ENCODE assay signal across 8 cellular contexts in the genomic region with DNA sequence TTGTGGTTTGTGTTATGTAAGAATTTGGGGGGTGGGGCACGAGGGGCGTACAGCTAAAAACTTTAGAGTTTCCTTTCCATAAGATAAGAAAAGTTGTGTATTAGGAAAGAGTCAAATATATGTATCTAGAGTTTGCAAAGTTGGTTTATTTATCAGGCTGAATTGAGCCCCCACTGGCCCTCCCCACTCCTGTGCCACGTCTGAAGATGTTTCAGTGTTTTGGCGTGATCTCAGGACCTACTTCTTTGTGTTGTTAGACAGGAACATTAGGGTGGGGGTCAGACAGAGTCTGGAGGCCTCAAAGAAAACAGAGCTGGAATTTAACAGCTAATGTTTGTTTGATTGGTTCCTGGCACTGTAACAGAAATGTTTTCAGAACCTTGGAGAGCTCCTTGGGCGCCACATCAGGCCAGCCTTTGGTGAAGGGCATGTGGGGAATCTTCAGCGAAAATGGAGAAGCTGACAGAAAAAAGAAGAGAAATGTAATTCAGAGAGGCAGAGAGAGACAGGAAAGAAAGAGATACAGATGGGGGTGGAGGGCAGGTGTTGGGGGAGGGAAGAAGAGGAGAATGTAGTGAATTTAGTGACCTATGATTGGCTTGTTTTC. TPM values are rescaled to one million over a fixed set of nuclear protein-coding genes. Genes with fewer than 3 reads are reported as not detected.
DNase-seq lines count a peak whose midpoint lies in the region; ATAC-seq and TF ChIP-seq lines count a peak whose summit lies in the region.
"Had no signal": no experiment of that assay in that cellular context is flagged by ENCODE, and none has a peak within 500 bp of the region (broad histone marks: within the 10 kb centered on the region; RNA-seq: fewer than 3 reads in every experiment).

No MANE protein-coding gene starts in this region.

- H3K4me1 ChIP-seq in PC-3 (ENCODE audit: insufficient read depth, low read length) (no peaks in the 10 kb centered on the region), mesodermal cell (ENCODE audit: control insufficient read depth, insufficient read depth, low read length, poor library complexity, severe bottlenecking) (peaks cover 5% of the 10 kb centered on the region)

- H3K4me2 ChIP-seq in PC-3 (ENCODE audit: low read length): no peak overlapping the region

- intact Hi-C loops in PC-3 (cut with micrococcal nuclease) (no loop called here), dorsolateral prefrontal cortex (cut with DNase I) (loop anchor here in 1 of 2 donors (2.0 kb wide), 1 partner anchor 14 kb away; no protein-coding TSS in a partner anchor)

- CTCF ChIA-PET in GM10248 (lab: Yijun Ruan, JAX) (interaction anchor here (0.9 kb wide), 1 partner anchor 25 kb away, joined by 3 read pairs; no protein-coding TSS in a partner anchor), PC-3 (lab: Charles Lee) (no interaction called here)

- peaks cover 44% of the 10 kb centered on the region for H3K27me3 ChIP-seq in PC-3 (ENCODE audit: low read length)
- peaks cover 0 to 7% (median 0%) of the 10 kb centered on the region in 45 donors for H3K27me3 ChIP-seq in dorsolateral prefrontal cortex

- H3K9me3 ChIP-seq in PC-3 (ENCODE audit: low read length): no peaks in the 10 kb centered on the region
- no peaks in the 10 kb centered on the region for H3K9me3 ChIP-seq in mesodermal cell (ENCODE audit: control insufficient read depth, low read length)

- no peaks in the 10 kb centered on the region for H4K20me1 ChIP-seq in PC-3 (ENCODE audit: low read length)

- WGBS in mesodermal cell (ENCODE audit: insufficient coverage in 2 of 2), 2 experiments: 0 to 4% methylated on average over 3 to 5 of the region's 6 CpGs

- TF ChIP-seq CTCF in GM10248 (IDR thresholded peaks at IDR 0.05; ENCODE audit: control extremely low read depth, extremely low read depth, low read depth, missing control alignments) (no peak), PC-3 (conservative IDR thresholded peaks at IDR 0.05; ENCODE audit: low read depth, low read length) (no peak), dorsolateral prefrontal cortex (IDR thresholded peaks at IDR 0.05 in 54 of 56, conservative IDR thresholded peaks at IDR 0.05 in 2 of 56; ENCODE audit: low read depth in 1 of 56, partially characterized antibody in 56 of 56) (no peak)

- no peaks in the 10 kb centered on the region; the same call in 1 of the 2 replicates for H3K9me2 ChIP-seq in PC-3 (replicated peaks; ENCODE audit: low read length)

- H3K27ac ChIP-seq in PC-3 (ENCODE audit: low read length) (no peak overlapping the region), dorsolateral prefrontal cortex (peak overlapping the region in 38 of 59 donors; percentile 15 to 87 (median 60)), mesodermal cell (ENCODE audit: low read depth, low read length, severe bottlenecking) (no peak overlapping the region)

- BruUV-seq in PC-3 (replicated peaks; lab: Mats Ljungman, UMichigan): no TSS peak

- DNase-seq in GM10248 (ENCODE audit: extremely low spot score) (peak; percentile 46), PC-3 (peak; percentile 77), dorsolateral prefrontal cortex (peak in 3 of 10 donors; percentile 31 to 40 (median 31)), NCI-H187 treated with DMSO at 0.1 percent for 48 hours (lab: John Stamatoyannopoulos, UW) (no peak)

- H3F3A ChIP-seq in PC-3 (ENCODE audit: low read length, unreplicated experiment): no peaks in the 10 kb centered on the region

- H3K79me2 ChIP-seq in PC-3 (ENCODE audit: low read length): no peaks in the 10 kb centered on the region

- ATAC-seq in HG02588 (IDR thresholded peaks at IDR 0.05; ENCODE audit: unreplicated experiment): peak; percentile 55
- no peak for ATAC-seq in PC-3
- ATAC-seq in GM18873 (IDR thresholded peaks at IDR 0.05; ENCODE audit: low FRiP score, unreplicated experiment): no peak
- ATAC-seq: naive thymus-derived CD8-positive, alpha-beta T cell had no signal

- no peak overlapping the region for H3K9ac ChIP-seq in PC-3 (ENCODE audit: low read length)

- H3K4me3 ChIP-seq in PC-3 (ENCODE audit: low read length) (no peak overlapping the region), dorsolateral prefrontal cortex (peak overlapping the region; percentile 25 to 73 (median 56)), mesodermal cell (ENCODE audit: extremely low read depth, insufficient read depth, low read length, poor library complexity, severe bottlenecking) (peak overlapping the region; percentile 25)

- H3K36me3 ChIP-seq in PC-3 (ENCODE audit: low read depth, low read length): no peaks in the 10 kb centered on the region
- H3K36me3 ChIP-seq in mesodermal cell (ENCODE audit: control insufficient read depth, insufficient read depth, low read length): no peaks in the 10 kb centered on the region

- POLR2A ChIA-PET in GM10248 (lab: Yijun Ruan, JAX): no interaction called here
- POLR2A ChIA-PET in PC-3 (lab: Charles Lee; ENCODE audit: unreplicated experiment): no interaction called here

- no peak overlapping the region for H2AFZ ChIP-seq in PC-3 (ENCODE audit: low read length)

RNA-seq across cellular contexts. Expression of gene NRSN1, which starts 0.7 kb away (rescaled TPM):
- total RNA-seq in PC-3 (2014; rRNA removed) (not detected in 2 replicates), dorsolateral prefrontal cortex (100 to 1,000 TPM in 55 of 120 experiments, 10 to 100 TPM in 65; 35.9 to 181 (median 97.7) TPM)
- polyA plus RNA-seq in mesodermal cell (2013, experiment 1 of 2): 0.33 TPM
- 0.51 TPM for polyA plus RNA-seq in mesodermal cell (2013, experiment 2 of 2)
- total RNA-seq: naive thymus-derived CD8-positive, alpha-beta T cell had no signal
- polyA plus RNA-seq: naive thymus-derived CD8-positive, alpha-beta T cell had no signal

Comparison
In these comparisons a context has a peak if more than half of its experiments do, and no peak if none do; other contexts are left out.
1. H3K27ac ChIP-seq: peak in dorsolateral prefrontal cortex (38 of 59); none in PC-3 (single experiment) and mesodermal cell (single experiment).
2. RNA of gene NRSN1, which starts 0.7 kb away (total RNA-seq): 35.9 to 181 TPM in dorsolateral prefrontal cortex; not detected in PC-3; every median in the first group is over 10 times any median in the second.